In the genomic region with DNA sequence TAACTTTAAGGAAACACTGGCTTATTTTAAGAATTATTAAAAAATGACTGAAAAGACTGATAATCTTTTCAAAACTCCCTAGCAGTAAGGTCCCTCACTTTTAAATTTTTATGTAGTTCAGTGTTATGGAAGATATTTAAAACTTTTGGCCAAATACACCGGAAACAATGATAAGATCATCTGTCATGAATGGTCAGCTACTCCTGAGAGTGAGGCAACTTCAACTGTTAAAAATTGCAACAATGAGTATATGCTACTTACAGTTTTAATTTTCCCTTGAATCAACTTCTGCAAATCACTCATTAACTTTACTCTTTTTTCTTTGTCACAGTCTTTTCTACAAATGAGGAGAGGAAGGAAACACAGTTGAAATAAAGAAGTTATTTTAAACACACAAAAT, we compare ENCODE assay signal across 32 cellular contexts.
"Had no signal": no experiment of that assay in that cellular context is flagged by ENCODE, and none has a peak within 500 bp of the region (broad histone marks: within the 10 kb centered on the region; RNA-seq: fewer than 3 reads in every experiment).

No MANE protein-coding gene starts in this region.

- DNase-seq: activated CD4-positive, alpha-beta T cell treated with anti-CD3 and anti-CD28 coated beads for 36 hours; activated CD4-positive, CD25-positive, alpha-beta regulatory T cell; activated CD8-positive, alpha-beta memory T cell treated with anti-CD3 and anti-CD28 coated beads, Interleukin-2, amount 10 ng/mL, durations not matched to agents 7 days and 5 days; activated CD8-positive, alpha-beta T cell treated with anti-CD3 and anti-CD28 coated beads, Interleukin-2, amount 10 ng/mL, durations not matched to agents 7 days and 5 days; activated effector memory CD4-positive, alpha-beta T cell treated with Interleukin-2 at 50 U/mL for 16 hours; activated naive CD4-positive, alpha-beta T cell treated with anti-CD3 and anti-CD28 coated beads for 36 hours; activated naive CD8-positive, alpha-beta T cell treated with anti-CD3 and anti-CD28 coated beads for 36 hours; adrenal gland; aorta; body of pancreas; colonic mucosa; effector CD8-positive, alpha-beta T cell; esophagus squamous epithelium; gastrocnemius medialis; kidney; left colon; naive thymus-derived CD4-positive, alpha-beta T cell; stimulated activated CD4-positive, alpha-beta T cell treated with anti-CD3 and anti-CD28 coated beads, Interleukin-1b, Interleukin-23, amount 100 ng/mL, for 48 hours; stimulated activated CD4-positive, alpha-beta T cell treated with anti-CD3 and anti-CD28 coated beads, Interleukin-4, amount 100 ng/mL, for 4 hours; stimulated activated CD8-positive, alpha-beta memory T cell treated with anti-CD3 and anti-CD28 coated beads, Interleukin-4, amount 100 ng/mL, for 48 hours; stimulated activated naive B cell treated with anti-CD40 and anti-IgM and Interleukin-4, amounts not matched to agents 10 μg/mL and 1 μg/mL and 100 μg/mL, for 72 hours; stomach; thyroid gland; upper lobe of left lung had no signal

- H3K9me3 Mint-ChIP-seq: activated naive CD4-positive, alpha-beta T cell treated with anti-CD3 and anti-CD28 coated beads for 36 hours; activated naive CD8-positive, alpha-beta T cell treated with anti-CD3 and anti-CD28 coated beads for 36 hours; mesothelial cell of epicardium; naive thymus-derived CD4-positive, alpha-beta T cell; stimulated activated naive B cell treated with anti-CD40 and anti-IgM and Interleukin-4, amounts not matched to agents 10 μg/mL and 1 μg/mL and 100 μg/mL, for 72 hours; T-helper 1 cell treated with Interleukin-12 subunit alpha and Interleukin-12 subunit beta and Interleukin-4 antibody, amounts not matched to agents 30 μg/mL and 1 μg/mL, for 36 hours had no signal

- H3K27me3 Mint-ChIP-seq: activated CD4-positive, alpha-beta T cell treated with anti-CD3 and anti-CD28 coated beads for 36 hours; activated CD8-positive, alpha-beta memory T cell treated with anti-CD3 and anti-CD28 coated beads, Interleukin-2, amount 10 ng/mL, durations not matched to agents 7 days and 5 days; activated naive CD8-positive, alpha-beta T cell treated with anti-CD3 and anti-CD28 coated beads for 36 hours; naive thymus-derived CD4-positive, alpha-beta T cell; stimulated activated naive B cell treated with anti-CD40 and anti-IgM and Interleukin-4, amounts not matched to agents 10 μg/mL and 1 μg/mL and 100 μg/mL, for 72 hours had no signal

- H3K4me3 Mint-ChIP-seq: activated CD4-positive, alpha-beta T cell treated with anti-CD3 and anti-CD28 coated beads for 36 hours; activated CD8-positive, alpha-beta memory T cell treated with anti-CD3 and anti-CD28 coated beads, Interleukin-2, amount 10 ng/mL, durations not matched to agents 7 days and 5 days; activated CD8-positive, alpha-beta T cell treated with anti-CD3 and anti-CD28 coated beads, Interleukin-2, amount 10 ng/mL, durations not matched to agents 7 days and 5 days; activated naive CD4-positive, alpha-beta T cell treated with anti-CD3 and anti-CD28 coated beads for 36 hours; activated naive CD8-positive, alpha-beta T cell treated with anti-CD3 and anti-CD28 coated beads for 36 hours; mesothelial cell of epicardium; naive thymus-derived CD4-positive, alpha-beta T cell; stimulated activated naive B cell treated with anti-CD40 and anti-IgM and Interleukin-4, amounts not matched to agents 10 μg/mL and 1 μg/mL and 100 μg/mL, for 72 hours; T-helper 1 cell treated with Interleukin-12 subunit alpha and Interleukin-12 subunit beta and Interleukin-4 antibody, amounts not matched to agents 30 μg/mL and 1 μg/mL, for 36 hours had no signal

- H3K27ac Mint-ChIP-seq: activated CD4-positive, alpha-beta T cell treated with anti-CD3 and anti-CD28 coated beads for 36 hours; activated CD8-positive, alpha-beta memory T cell treated with anti-CD3 and anti-CD28 coated beads, Interleukin-2, amount 10 ng/mL, durations not matched to agents 7 days and 5 days; activated CD8-positive, alpha-beta T cell treated with anti-CD3 and anti-CD28 coated beads, Interleukin-2, amount 10 ng/mL, durations not matched to agents 7 days and 5 days; activated naive CD4-positive, alpha-beta T cell treated with anti-CD3 and anti-CD28 coated beads for 36 hours; activated naive CD8-positive, alpha-beta T cell treated with anti-CD3 and anti-CD28 coated beads for 36 hours; mesothelial cell of epicardium; naive thymus-derived CD4-positive, alpha-beta T cell; stimulated activated naive B cell treated with anti-CD40 and anti-IgM and Interleukin-4, amounts not matched to agents 10 μg/mL and 1 μg/mL and 100 μg/mL, for 72 hours; T-helper 1 cell treated with Interleukin-12 subunit alpha and Interleukin-12 subunit beta and Interleukin-4 antibody, amounts not matched to agents 30 μg/mL and 1 μg/mL, for 36 hours had no signal

- H3K4me3 ChIP-seq: adrenal gland, body of pancreas, colonic mucosa, esophagus squamous epithelium, gastrocnemius medialis, hepatocyte, right atrium auricular region, smooth muscle cell, stomach, thyroid gland, upper lobe of left lung, vagina had no signal

- H3K4me1 ChIP-seq: colonic mucosa, parathyroid adenoma had no signal

- H3K27ac ChIP-seq: adrenal gland, body of pancreas, colonic mucosa, epithelial cell of prostate, esophagus squamous epithelium, gastrocnemius medialis, hepatocyte, parathyroid adenoma, right atrium auricular region, stomach, thyroid gland, upper lobe of left lung, vagina had no signal

- H3K4me2 ChIP-seq: hepatocyte, smooth muscle cell had no signal

- H3K9me3 ChIP-seq: adrenal gland, body of pancreas, colonic mucosa, esophagus squamous epithelium, gastrocnemius medialis, right atrium auricular region, stomach, thyroid gland, upper lobe of left lung, vagina had no signal

- H3K27me3 ChIP-seq: adrenal gland, body of pancreas, colonic mucosa, esophagus squamous epithelium, gastrocnemius medialis, hepatocyte, right atrium auricular region, stomach, thyroid gland, upper lobe of left lung, vagina had no signal

- H2AFZ ChIP-seq: hepatocyte, parathyroid adenoma had no signal

- ATAC-seq: activated CD4-positive, alpha-beta T cell treated with anti-CD3 and anti-CD28 coated beads for 36 hours; activated CD8-positive, alpha-beta memory T cell treated with anti-CD3 and anti-CD28 coated beads, Interleukin-2, amount 10 ng/mL, durations not matched to agents 7 days and 5 days; activated CD8-positive, alpha-beta T cell treated with anti-CD3 and anti-CD28 coated beads, Interleukin-2, amount 10 ng/mL, durations not matched to agents 7 days and 5 days; body of pancreas; gastrocnemius medialis; left colon; naive thymus-derived CD4-positive, alpha-beta T cell; stimulated activated naive B cell treated with anti-CD40 and anti-IgM and Interleukin-4, amounts not matched to agents 10 μg/mL and 1 μg/mL and 100 μg/mL, for 72 hours had no signal

- H3K36me3 ChIP-seq: colonic mucosa had no signal

- H3K9ac ChIP-seq: parathyroid adenoma had no signal
